Comparison of ENCODE assay signal across 17 cellular contexts in genomic region chr22:48596111-48596860, GRCh38.
DNase-seq lines count a peak whose midpoint lies in the region; ATAC-seq and TF ChIP-seq lines count a peak whose summit lies in the region.
"Had no signal": no experiment of that assay in that cellular context is flagged by ENCODE, and none has a peak within 500 bp of the region (broad histone marks: within the 10 kb centered on the region; RNA-seq: fewer than 3 reads in every experiment).

No MANE protein-coding gene starts in this region.

- H3K27ac ChIP-seq in WERI-Rb-1: peak overlapping the region; percentile 40
- H3K27ac ChIP-seq: HL-60 had no signal

- no peak for TF ChIP-seq CTCF in WERI-Rb-1 (IDR thresholded peaks at IDR 0.05; ENCODE audit: low read depth, low read length)
- TF ChIP-seq CTCF in lower leg skin (IDR thresholded peaks at IDR 0.05): no peak

- H3K4me3 Mint-ChIP-seq in activated T-cell treated with anti-CD3 and anti-CD28 coated beads, Interleukin-2, amount 50 U/mL, for 72 hours: no peak overlapping the region
- H3K4me3 Mint-ChIP-seq: B cell; CD14-positive monocyte; CD8-positive, alpha-beta T cell had no signal

- peaks cover 0 to 2% of the 10 kb centered on the region in 2 donors for H3K9me3 Mint-ChIP-seq in activated T-cell treated with anti-CD3 and anti-CD28 coated beads, Interleukin-2, amount 50 U/mL, for 72 hours
- H3K9me3 Mint-ChIP-seq: CD8-positive, alpha-beta T cell had no signal

- intact Hi-C loops in Right ventricle myocardium inferior (cut with DNase I) (no loop called here), left cardiac atrium (cut with DNase I) (no loop called here), lower leg skin (cut with DNase I; ENCODE audit: low total_unique reads) (no loop called here)

- no peaks in the 10 kb centered on the region for H3K36me3 ChIP-seq in WERI-Rb-1

- H3K27me3 ChIP-seq in WERI-Rb-1 (ENCODE audit: insufficient read depth, low read depth, severe bottlenecking): no peaks in the 10 kb centered on the region

- H3K27me3 Mint-ChIP-seq in activated T-cell treated with anti-CD3 and anti-CD28 coated beads, Interleukin-2, amount 50 U/mL, for 72 hours (ENCODE audit: low read depth): no peaks in the 10 kb centered on the region
- H3K27me3 Mint-ChIP-seq: B cell had no signal

- DNase-seq in Right ventricle myocardium inferior (ENCODE audit: missing footprints): peak; percentile 62
- DNase-seq in left cardiac atrium: no peak
- DNase-seq in NCI-H2171 treated with DMSO at 0.1 percent for 48 hours (lab: John Stamatoyannopoulos, UW): peak; percentile 89
- peak; percentile 35 for DNase-seq in WERI-Rb-1
- DNase-seq in A172 (ENCODE audit: low spot score): no peak
- no peak for DNase-seq in DMS79 (lab: John Stamatoyannopoulos, UW)
- DNase-seq in activated T-cell treated with anti-CD3 and anti-CD28 coated beads, Interleukin-2, amount 50 U/mL, for 72 hours: no peak
- DNase-seq in lower leg skin (ENCODE audit: low spot score in 2 of 2): no peak
- DNase-seq: 8988T; CD8-positive, alpha-beta T cell; COR-L47; DMS53; IMR-90 had no signal

- H3K4me1 Mint-ChIP-seq in activated T-cell treated with anti-CD3 and anti-CD28 coated beads, Interleukin-2, amount 50 U/mL, for 72 hours (ENCODE audit: low read depth): no peaks in the 10 kb centered on the region
- H3K4me1 Mint-ChIP-seq: B cell, CD14-positive monocyte had no signal

- no peak overlapping the region for H3K27ac Mint-ChIP-seq in activated T-cell treated with anti-CD3 and anti-CD28 coated beads, Interleukin-2, amount 50 U/mL, for 72 hours
- H3K27ac Mint-ChIP-seq: B cell; CD14-positive monocyte; CD8-positive, alpha-beta T cell had no signal

- ATAC-seq in Right ventricle myocardium inferior: no peak
- no peak for ATAC-seq in left cardiac atrium
- ATAC-seq in activated T-cell treated with anti-CD3 and anti-CD28 coated beads, Interleukin-2, amount 50 U/mL, for 72 hours (replicated peaks in 1 of 2): no peak
- ATAC-seq: CD8-positive, alpha-beta T cell; HCT116 had no signal

- no peak for TF ChIP-seq POLR2A in lower leg skin (IDR thresholded peaks at IDR 0.05)

- H3K4me3 ChIP-seq in WERI-Rb-1 (ENCODE audit: low read depth, low read length) (no peak overlapping the region), lower leg skin (ENCODE audit: low read depth, poor library complexity, severe bottlenecking) (no peak overlapping the region)

- H3K9me3 ChIP-seq in WERI-Rb-1 (ENCODE audit: severe bottlenecking): no peaks in the 10 kb centered on the region

- H3K36me3 Mint-ChIP-seq in activated T-cell treated with anti-CD3 and anti-CD28 coated beads, Interleukin-2, amount 50 U/mL, for 72 hours (ENCODE audit: insufficient read depth in 2 of 2): no peaks in the 10 kb centered on the region
- H3K36me3 Mint-ChIP-seq: CD14-positive monocyte; CD8-positive, alpha-beta T cell had no signal

- WGBS in lower leg skin, 2 donors: 89% methylated on average over 24 of the region's 24 CpGs

Comparison
In these comparisons a context has a peak if more than half of its experiments do, and no peak if none do; other contexts are left out.
1. DNase-seq: peak in Right ventricle myocardium inferior (single experiment), NCI-H2171 treated with DMSO at 0.1 percent for 48 hours (single experiment) and WERI-Rb-1 (single experiment); none in left cardiac atrium (single experiment), A172 (single experiment), DMS79 (single experiment), activated T-cell treated with anti-CD3 and anti-CD28 coated beads, Interleukin-2, amount 50 U/mL, for 72 hours (0 of 2) and lower leg skin (0 of 2).